Comparison of ENCODE assay signal across 1 cellular context in the genomic region with DNA sequence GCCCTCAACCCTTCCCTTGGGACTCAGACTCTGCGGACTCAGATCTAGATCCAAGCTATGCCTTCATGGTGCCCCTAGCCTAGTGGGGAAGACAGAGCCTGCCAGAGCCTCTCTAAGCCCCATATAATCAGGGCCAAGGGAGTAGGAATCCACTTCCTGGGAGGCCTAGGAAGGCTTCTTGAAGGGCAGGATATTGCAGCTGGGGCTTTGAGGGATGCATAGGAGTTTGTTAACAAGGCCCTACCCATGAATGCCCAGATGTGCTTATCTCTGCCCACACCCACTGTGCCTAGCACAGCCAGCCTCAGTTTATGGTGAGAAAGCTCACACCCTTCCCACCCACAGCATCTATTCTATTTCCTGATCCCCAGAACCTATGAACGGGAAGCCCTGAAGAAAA.
TF ChIP-seq lines count a peak whose summit lies in the region.

No MANE protein-coding gene starts in this region.

TF ChIP-seq in HepG2, 621 proteins besides CTCF, POLR2A, EP300 and RAD21:
- TF ChIP-seq TP53 (CRISPR knock-in tag; conservative IDR thresholded peaks at IDR 0.05) (no peak), ATAD3A (CRISPR knock-in tag; IDR thresholded peaks at IDR 0.05) (no peak), BORCS8-MEF2B (CRISPR knock-in tag; IDR thresholded peaks at IDR 0.05) (no peak), STAT5B (CRISPR knock-in tag; IDR thresholded peaks at IDR 0.05) (no peak), SCMH1 (CRISPR knock-in tag; IDR thresholded peaks at IDR 0.05; ENCODE audit: borderline replicate concordance) (no peak), REPIN1 (CRISPR knock-in tag; IDR thresholded peaks at IDR 0.05; ENCODE audit: borderline replicate concordance, low read depth) (no peak), RFXAP (CRISPR knock-in tag; IDR thresholded peaks at IDR 0.05; ENCODE audit: borderline replicate concordance) (no peak), ZNF674 (CRISPR knock-in tag; IDR thresholded peaks at IDR 0.05; ENCODE audit: low read depth) (no peak), PAX8 (CRISPR knock-in tag; IDR thresholded peaks at IDR 0.05; ENCODE audit: borderline replicate concordance) (no peak), MAF1 (CRISPR knock-in tag; IDR thresholded peaks at IDR 0.05; ENCODE audit: borderline replicate concordance) (no peak), ERF (CRISPR knock-in tag; IDR thresholded peaks at IDR 0.05) (no peak), SYNCRIP (IDR thresholded peaks at IDR 0.05; ENCODE audit: insufficient read depth, low read depth, low read length) (no peak)
- TF ChIP-seq, protein P1, sequence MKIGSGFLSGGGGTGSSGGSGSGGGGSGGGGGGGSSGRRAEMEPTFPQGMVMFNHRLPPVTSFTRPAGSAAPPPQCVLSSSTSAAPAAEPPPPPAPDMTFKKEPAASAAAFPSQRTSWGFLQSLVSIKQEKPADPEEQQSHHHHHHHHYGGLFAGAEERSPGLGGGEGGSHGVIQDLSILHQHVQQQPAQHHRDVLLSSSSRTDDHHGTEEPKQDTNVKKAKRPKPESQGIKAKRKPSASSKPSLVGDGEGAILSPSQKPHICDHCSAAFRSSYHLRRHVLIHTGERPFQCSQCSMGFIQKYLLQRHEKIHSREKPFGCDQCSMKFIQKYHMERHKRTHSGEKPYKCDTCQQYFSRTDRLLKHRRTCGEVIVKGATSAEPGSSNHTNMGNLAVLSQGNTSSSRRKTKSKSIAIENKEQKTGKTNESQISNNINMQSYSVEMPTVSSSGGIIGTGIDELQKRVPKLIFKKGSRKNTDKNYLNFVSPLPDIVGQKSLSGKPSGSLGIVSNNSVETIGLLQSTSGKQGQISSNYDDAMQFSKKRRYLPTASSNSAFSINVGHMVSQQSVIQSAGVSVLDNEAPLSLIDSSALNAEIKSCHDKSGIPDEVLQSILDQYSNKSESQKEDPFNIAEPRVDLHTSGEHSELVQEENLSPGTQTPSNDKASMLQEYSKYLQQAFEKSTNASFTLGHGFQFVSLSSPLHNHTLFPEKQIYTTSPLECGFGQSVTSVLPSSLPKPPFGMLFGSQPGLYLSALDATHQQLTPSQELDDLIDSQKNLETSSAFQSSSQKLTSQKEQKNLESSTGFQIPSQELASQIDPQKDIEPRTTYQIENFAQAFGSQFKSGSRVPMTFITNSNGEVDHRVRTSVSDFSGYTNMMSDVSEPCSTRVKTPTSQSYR (CRISPR knock-in tag; IDR thresholded peaks at IDR 0.05; ENCODE audit: borderline replicate concordance): no peak
